Comparison of ENCODE assay signal across 25 cellular contexts in genomic region chr13:79003989-79004550, GRCh38.
DNase-seq lines count a peak whose midpoint lies in the region; ATAC-seq, FAIRE-seq and TF ChIP-seq lines count a peak whose summit lies in the region.
"Had no signal": no experiment of that assay in that cellular context is flagged by ENCODE, and none has a peak within 500 bp of the region (broad histone marks: within the 10 kb centered on the region; RNA-seq: fewer than 3 reads in every experiment).

No MANE protein-coding gene starts in this region.

- no peaks in the 10 kb centered on the region for H3K79me2 ChIP-seq in HepG2 (ENCODE audit: insufficient read depth, low read length)

- WGBS in HepG2 (ENCODE audit: low lambda C conversion rate), result 0% methylated on average over 4 of the region's 4 CpGs
- 41% methylated on average over 4 of the region's 4 CpGs for WGBS in right lobe of liver (ENCODE audit: insufficient coverage, low coverage, low lambda C conversion rate, missing lambda C conversion rate)

- no peak overlapping the region for H3K4me2 ChIP-seq in HepG2 (ENCODE audit: low read depth, low read length)
- H3K4me2 ChIP-seq: SK-N-SH had no signal

- H3K9me3 Mint-ChIP-seq in stimulated activated effector memory CD8-positive, alpha-beta T cell treated with anti-CD3 and anti-CD28 coated beads, Interleukin-12 subunit alpha, Interleukin-12 subunit beta, amount 100 ng/mL, for 72 hours, result no peaks in the 10 kb centered on the region
- H3K9me3 Mint-ChIP-seq: CD8-positive, alpha-beta memory T cell; H9 had no signal

- TF ChIP-seq POLR2A in HepG2 (IDR thresholded peaks at IDR 0.05; ENCODE audit: insufficient read depth in 1 of 2, low read depth in 2 of 2, low read length in 2 of 2), result no peak
- TF ChIP-seq POLR2A in right lobe of liver (IDR thresholded peaks at IDR 0.05), result no peak

- BruUV-seq in HepG2 (replicated peaks; lab: Mats Ljungman, UMichigan), result no TSS peak

- DNase-seq in HepG2 (ENCODE audit: low spot score), result no peak
- DNase-seq in right lobe of liver, result no peak
- DNase-seq in stimulated activated effector memory CD8-positive, alpha-beta T cell treated with anti-CD3 and anti-CD28 coated beads, Interleukin-12 subunit alpha, Interleukin-12 subunit beta, amount 100 ng/mL, for 72 hours (ENCODE audit: low spot score in 2 of 2), result no peak
- no peak for DNase-seq in left ventricle myocardium superior
- no peak for DNase-seq in effector CD4-positive, alpha-beta T cell
- DNase-seq in GDM1 (lab: John Stamatoyannopoulos, UW), result no peak
- DNase-seq: Calu3; CD8-positive, alpha-beta memory T cell; DMS153; H9; HFFc6; MG63; NCI-H1048; NCI-H1417 treated with DMSO at 0.1 percent for 48 hours; NCI-H187; NCI-H2107; NCI-H446 treated with DMSO at 0.1 percent for 48 hours; SIG-M5; SK-N-SH had no signal

- intact Hi-C loops in HepG2 (cut with micrococcal nuclease; ENCODE audit: unreplicated experiment), result no loop called here
- intact Hi-C loops in right lobe of liver (cut with DNase I), result no loop called here
- intact Hi-C loops in left ventricle myocardium superior (cut with micrococcal nuclease), result no loop called here

- in situ Hi-C loops in HepG2 (cut with HindIII; ENCODE audit: extremely low pct_ligation_motif_present, low pct_unique_long_range_greater_than_20kb), result no loop called here

- TF ChIP-seq EP300 in HepG2 (IDR thresholded peaks at IDR 0.05; ENCODE audit: low read depth in 2 of 2, low read length in 2 of 2), result no peak
- no peak for TF ChIP-seq EP300 in HepG2 (CRISPR knock-in tag; IDR thresholded peaks at IDR 0.05; ENCODE audit: borderline replicate concordance)

- FAIRE-seq in HepG2 (lab: Jason Lieb, UNC), result no peak
- FAIRE-seq: A204.1, K562 had no signal

- no peak for TF ChIP-seq RAD21 in HepG2 (CRISPR knock-in tag; IDR thresholded peaks at IDR 0.05)

- H3K27ac ChIP-seq in HepG2 (ENCODE audit: extremely low read length, insufficient read depth, low read length), result no peak overlapping the region
- H3K27ac ChIP-seq in right lobe of liver, result no peak overlapping the region
- H3K27ac ChIP-seq: C4-2B, RWPE1 had no signal

- H3K36me3 ChIP-seq in HepG2 (replicated peaks in 1 of 2; ENCODE audit: control insufficient read depth in 1 of 2, insufficient read depth in 2 of 2, low read length in 2 of 2), result no peaks in the 10 kb centered on the region
- H3K36me3 ChIP-seq in right lobe of liver, result no peaks in the 10 kb centered on the region
- H3K36me3 ChIP-seq: MG63 had no signal

- H3K4me3 Mint-ChIP-seq in stimulated activated effector memory CD8-positive, alpha-beta T cell treated with anti-CD3 and anti-CD28 coated beads, Interleukin-12 subunit alpha, Interleukin-12 subunit beta, amount 100 ng/mL, for 72 hours, result no peak overlapping the region
- H3K4me3 Mint-ChIP-seq: CD8-positive, alpha-beta memory T cell; H9; HFFc6 had no signal

- H3K9me3 ChIP-seq in HepG2 (ENCODE audit: low read length) (no peaks in the 10 kb centered on the region), right lobe of liver (no peaks in the 10 kb centered on the region)
- H3K9me3 ChIP-seq: MG63, SK-N-SH had no signal

- H3K4me3 ChIP-seq in HepG2 (replicated peaks in 1 of 3; ENCODE audit: insufficient read depth in 1 of 3, low read depth in 2 of 3, low read length in 3 of 3) (no peak overlapping the region), right lobe of liver (no peak overlapping the region)
- H3K4me3 ChIP-seq: K562, MG63 had no signal

- H3K27me3 ChIP-seq in HepG2 (ENCODE audit: control insufficient read depth in 1 of 2, insufficient read depth in 2 of 2, low read length in 2 of 2) (no peaks in the 10 kb centered on the region; a peak in 1 of 5 replicates), right lobe of liver (no peaks in the 10 kb centered on the region)
- H3K27me3 ChIP-seq: MG63 had no signal

- H3K27ac Mint-ChIP-seq in stimulated activated effector memory CD8-positive, alpha-beta T cell treated with anti-CD3 and anti-CD28 coated beads, Interleukin-12 subunit alpha, Interleukin-12 subunit beta, amount 100 ng/mL, for 72 hours, result no peak overlapping the region
- H3K27ac Mint-ChIP-seq: CD8-positive, alpha-beta memory T cell; H9; HFFc6 had no signal

- ATAC-seq in HepG2 (no peak), right lobe of liver (no peak), GM19351 (IDR thresholded peaks at IDR 0.05; ENCODE audit: unreplicated experiment) (peak; percentile 65), HG03280 (IDR thresholded peaks at IDR 0.05; ENCODE audit: unreplicated experiment) (peak; percentile 50), left ventricle myocardium superior (no peak)
- ATAC-seq in stimulated activated effector memory CD8-positive, alpha-beta T cell treated with anti-CD3 and anti-CD28 coated beads, Interleukin-12 subunit alpha, Interleukin-12 subunit beta, amount 100 ng/mL, for 72 hours, result peak; percentile 76
- ATAC-seq: K562 had no signal

- H3K9ac ChIP-seq in HepG2 (ENCODE audit: insufficient read depth, low read depth, low read length), result no peak overlapping the region
- H3K9ac ChIP-seq: SK-N-SH had no signal

- H3K4me1 ChIP-seq in HepG2 (ENCODE audit: insufficient read depth, low read length) (no peaks in the 10 kb centered on the region), right lobe of liver (no peaks in the 10 kb centered on the region)

- H3K36me3 Mint-ChIP-seq in stimulated activated effector memory CD8-positive, alpha-beta T cell treated with anti-CD3 and anti-CD28 coated beads, Interleukin-12 subunit alpha, Interleukin-12 subunit beta, amount 100 ng/mL, for 72 hours, result no peaks in the 10 kb centered on the region
- H3K36me3 Mint-ChIP-seq: CD8-positive, alpha-beta memory T cell had no signal

- no peaks in the 10 kb centered on the region for H3K4me1 Mint-ChIP-seq in stimulated activated effector memory CD8-positive, alpha-beta T cell treated with anti-CD3 and anti-CD28 coated beads, Interleukin-12 subunit alpha, Interleukin-12 subunit beta, amount 100 ng/mL, for 72 hours
- H3K4me1 Mint-ChIP-seq: CD8-positive, alpha-beta memory T cell; H9 had no signal

- H4K20me1 ChIP-seq in HepG2 (ENCODE audit: insufficient read depth, low read length), result no peaks in the 10 kb centered on the region

- no peak for TF ChIP-seq CTCF in HepG2 (CRISPR knock-in tag; IDR thresholded peaks at IDR 0.05)
- TF ChIP-seq CTCF in right lobe of liver (IDR thresholded peaks at IDR 0.05), result no peak

- H2AFZ ChIP-seq in HepG2 (ENCODE audit: low read length), result no peak overlapping the region

- POLR2A ChIA-PET in HepG2 (lab: Yijun Ruan, JAX), result no interaction called here

- CTCF ChIA-PET in HepG2 (lab: Yijun Ruan, JAX; ENCODE audit: low intra/inter-chr PET ratio, low total read pairs), result no interaction called here

TF ChIP-seq in HepG2, 621 proteins besides CTCF, POLR2A, EP300 and RAD21:
- peak; percentile 85 for TF ChIP-seq ATF7 (IDR thresholded peaks at IDR 0.05)
- TF ChIP-seq ATF7 (CRISPR knock-in tag; IDR thresholded peaks at IDR 0.05), result no peak
- no peak for TF ChIP-seq ZKSCAN5 (CRISPR knock-in tag; IDR thresholded peaks at IDR 0.05)

Comparison
In these comparisons a context has a peak if more than half of its experiments do, and no peak if none do; other contexts are left out.
1. ATAC-seq: peak in GM19351 (single experiment), HG03280 (single experiment) and stimulated activated effector memory CD8-positive, alpha-beta T cell treated with anti-CD3 and anti-CD28 coated beads, Interleukin-12 subunit alpha, Interleukin-12 subunit beta, amount 100 ng/mL, for 72 hours (single experiment); none in HepG2 (single experiment), right lobe of liver (0 of 4) and left ventricle myocardium superior (single experiment).